Comparison of ENCODE assay signal across 28 cellular contexts in genomic region chr21:34697826-34698225, GRCh38. TPM values are rescaled to one million over a fixed set of nuclear protein-coding genes. Genes with fewer than 3 reads are reported as not detected.
DNase-seq lines count a peak whose midpoint lies in the region; ATAC-seq, FAIRE-seq and TF ChIP-seq lines count a peak whose summit lies in the region.
"Had no signal": no experiment of that assay in that cellular context is flagged by ENCODE, and none has a peak within 500 bp of the region (broad histone marks: within the 10 kb centered on the region; RNA-seq: fewer than 3 reads in every experiment).

No MANE protein-coding gene starts in this region.

- H2AK5ac ChIP-seq in H1 (ENCODE audit: low read depth, low read length), result no peak overlapping the region

- H3K4me2 ChIP-seq in H1 (ENCODE audit: insufficient read depth in 1 of 2, low read depth in 2 of 2, low read length in 2 of 2), result no peak overlapping the region
- H3K4me2 ChIP-seq: BLaER1 had no signal

- in situ Hi-C loops in gastrocnemius medialis (cut with MboI; ENCODE audit: low sequenced_read_pairs in 4 of 4), result loop anchor here in 1 of 4 donors (10.0 to 25.0 kb wide), 4 partner anchors 89 to 1239 kb away; no protein-coding TSS in a partner anchor

- no peak overlapping the region for H4K91ac ChIP-seq in H1 (replicated peaks; ENCODE audit: insufficient read length, low read length)

- H3K18ac ChIP-seq in H1 (ENCODE audit: extremely low read depth, low read length), result no peak overlapping the region

- H3K36me3 ChIP-seq in HEK293 (ENCODE audit: control insufficient read depth in 2 of 2, insufficient read depth in 1 of 2, low read length in 2 of 2), result no peaks in the 10 kb centered on the region
- no peaks in the 10 kb centered on the region for H3K36me3 ChIP-seq in H1 (ENCODE audit: control insufficient read depth in 2 of 4, insufficient read depth in 4 of 4, low read length in 3 of 4)
- no peaks in the 10 kb centered on the region for H3K36me3 ChIP-seq in gastrocnemius medialis
- H3K36me3 ChIP-seq: BE2C, BLaER1 had no signal

- no peak overlapping the region for H4K5ac ChIP-seq in H1 (ENCODE audit: insufficient read length, low read depth, low read length)

- H3K27ac Mint-ChIP-seq in stimulated activated memory B cell treated with anti-CD40 and anti-IgM and Interleukin-4, amounts not matched to agents 10 μg/mL and 1 μg/mL and 100 μg/mL, for 72 hours, result peak overlapping the region; percentile 0
- H3K27ac Mint-ChIP-seq: CD14-positive monocyte; CD4-positive, alpha-beta memory T cell; CD4-positive, CD25-positive, alpha-beta regulatory T cell had no signal

- TF ChIP-seq RAD21 in H1 (IDR thresholded peaks at IDR 0.05 in 1 of 2, conservative IDR thresholded peaks at IDR 0.05 in 1 of 2; ENCODE audit: low read depth in 2 of 2, low read length in 2 of 2), result no peak

- no peak overlapping the region for H3K9ac ChIP-seq in H1 (replicated peaks in 1 of 4; ENCODE audit: extremely low read depth in 1 of 4, low read depth in 3 of 4, low read length in 3 of 4)
- H3K9ac ChIP-seq: BLaER1 had no signal

- H3K27me3 Mint-ChIP-seq in stimulated activated memory B cell treated with anti-CD40 and anti-IgM and Interleukin-4, amounts not matched to agents 10 μg/mL and 1 μg/mL and 100 μg/mL, for 72 hours, result peaks cover 26% of the 10 kb centered on the region

- no peak overlapping the region for H2AFZ ChIP-seq in H1 (ENCODE audit: low read length)

- DNase-seq in GM12892 (ENCODE audit: insufficient read length), result no peak
- no peak for DNase-seq in H1 (ENCODE audit: low read depth in 1 of 2, low spot score in 2 of 2)
- no peak for DNase-seq in gastrocnemius medialis
- DNase-seq in omental fat pad (ENCODE audit: low spot score), result no peak
- DNase-seq in OCI-M2 (lab: John Stamatoyannopoulos, UW; ENCODE audit: unreplicated experiment), result no peak
- DNase-seq: 8988T; ACHN; BE2C; C1 segment of cervical spinal cord; CD4-positive, alpha-beta memory T cell; CD4-positive, CD25-positive, alpha-beta regulatory T cell; CD8-positive, alpha-beta memory T cell; COR-L47; DMS 273 treated with DMSO at 0.1 percent for 48 hours; DMS153; DMS53; DMS79 treated with DMSO at 0.1 percent for 48 hours; GF-D8 had no signal

- H3K27me3 ChIP-seq in H1 (replicated peaks in 1 of 4; ENCODE audit: control insufficient read depth in 3 of 4, extremely low read depth in 1 of 4, insufficient read depth in 3 of 4, low read length in 3 of 4) (no peaks in the 10 kb centered on the region), gastrocnemius medialis (no peaks in the 10 kb centered on the region)
- H3K27me3 ChIP-seq: BLaER1 had no signal

- peaks cover 10% of the 10 kb centered on the region for H3K36me3 Mint-ChIP-seq in stimulated activated memory B cell treated with anti-CD40 and anti-IgM and Interleukin-4, amounts not matched to agents 10 μg/mL and 1 μg/mL and 100 μg/mL, for 72 hours
- H3K36me3 Mint-ChIP-seq: CD14-positive monocyte; CD4-positive, alpha-beta memory T cell; CD4-positive, CD25-positive, alpha-beta regulatory T cell had no signal

- H2BK12ac ChIP-seq in H1 (ENCODE audit: low read depth, low read length), result 0 out of 2 replicates have a peak overlapping the region, but pooled peaks have one; percentile 91

- intact Hi-C loops in gastrocnemius medialis (cut with DNase I; ENCODE audit: low total_unique reads), result loop anchor here (5.0 kb wide), 1 partner anchor 1244 kb away; no protein-coding TSS in a partner anchor

- CTCF ChIA-PET in HEK293 (lab: Yijun Ruan, JAX), result no interaction called here
- CTCF ChIA-PET in H1 (lab: Charles Lee; ENCODE audit: partially characterized antibody), result interaction anchor here (1.2 to 2.2 kb wide), 2 partner anchors 12 to 48 kb away, joined by 3 to 6 read pairs; no protein-coding TSS in a partner anchor

- no peak overlapping the region for H3K56ac ChIP-seq in H1 (replicated peaks; ENCODE audit: insufficient read length, low read depth, low read length)

- H4K20me1 ChIP-seq in H1 (replicated peaks in 1 of 2; ENCODE audit: control insufficient read depth in 1 of 2, insufficient read depth in 2 of 2, low read length in 2 of 2), result no peaks in the 10 kb centered on the region
- H4K20me1 ChIP-seq: BLaER1 had no signal

- H3K9me3 ChIP-seq in HEK293 (ENCODE audit: control insufficient read depth, insufficient read depth, low read depth, low read length) (no peaks in the 10 kb centered on the region), H1 (ENCODE audit: insufficient read depth in 2 of 2, low read depth in 1 of 2, low read length in 1 of 2) (no peaks in the 10 kb centered on the region), gastrocnemius medialis (no peaks in the 10 kb centered on the region)
- H3K9me3 ChIP-seq: BE2C had no signal

- peaks cover 37% of the 10 kb centered on the region for H3K4me1 Mint-ChIP-seq in stimulated activated memory B cell treated with anti-CD40 and anti-IgM and Interleukin-4, amounts not matched to agents 10 μg/mL and 1 μg/mL and 100 μg/mL, for 72 hours
- H3K4me1 Mint-ChIP-seq: CD14-positive monocyte had no signal

- H3K27ac ChIP-seq in HEK293 (ENCODE audit: extremely low read depth, low read depth, low read length), result no peak overlapping the region
- no peak overlapping the region for H3K27ac ChIP-seq in H1 (ENCODE audit: low read depth, low read length)
- no peak overlapping the region for H3K27ac ChIP-seq in gastrocnemius medialis
- H3K27ac ChIP-seq: BLaER1 had no signal

- no peaks in the 10 kb centered on the region for H3K79me1 ChIP-seq in H1 (ENCODE audit: low read depth, low read length)

- peaks cover 2% of the 10 kb centered on the region; the same call in 1 of the 2 replicates for H3K23me2 ChIP-seq in H1 (ENCODE audit: low read depth, low read length)

- H3K4me1 ChIP-seq in HEK293 (ENCODE audit: control insufficient read depth, insufficient read depth, low read length), result no peaks in the 10 kb centered on the region
- H3K4me1 ChIP-seq in H1 (replicated peaks in 1 of 4; ENCODE audit: control insufficient read depth in 3 of 4, insufficient read depth in 4 of 4, low read length in 3 of 4), result peaks cover 0 to 3% (median under 1%) of the 10 kb centered on the region in 4 experiments; a peak in 3 of 7 replicates
- H3K4me1 ChIP-seq in gastrocnemius medialis, result peaks cover 0 to 3% of the 10 kb centered on the region in 2 donors
- H3K4me1 ChIP-seq: BE2C, BLaER1 had no signal

- WGBS in H1 (ENCODE audit: extremely low coverage in 1 of 2, insufficient coverage in 1 of 2, insufficient read length in 1 of 2, insufficient replicate concordance in 2 of 2, low coverage in 1 of 2, low lambda C conversion rate in 2 of 2, missing lambda C conversion rate in 1 of 2), 2 experiments, result 95% methylated on average over 3 of the region's 3 CpGs; no CpG with 5 or more reads in 1 of the 2 experiments

- H3K79me2 ChIP-seq in H1 (ENCODE audit: control insufficient read depth in 1 of 2, insufficient read depth in 2 of 2, low read length in 2 of 2), result no peaks in the 10 kb centered on the region

- TF ChIP-seq CTCF in HEK293 (tag by site-specific recombination; IDR thresholded peaks at IDR 0.05), result no peak
- TF ChIP-seq CTCF in H1 (IDR thresholded peaks at IDR 0.05; ENCODE audit: control extremely low read depth in 1 of 3, insufficient read depth in 1 of 3, low read depth in 1 of 3, low read length in 3 of 3), result no peak
- TF ChIP-seq CTCF in gastrocnemius medialis (IDR thresholded peaks at IDR 0.05 in 4 of 5, conservative IDR thresholded peaks at IDR 0.05 in 1 of 5), result no peak
- no peak for TF ChIP-seq CTCF in omental fat pad (IDR thresholded peaks at IDR 0.05)

- FAIRE-seq in GM12892 (lab: Jason Lieb, UNC), result peak; percentile 46
- no peak for FAIRE-seq in H1 (lab: Jason Lieb, UNC)
- FAIRE-seq: A204.1, G401.6, GM12891, GM18507 had no signal

- H3K4me3 Mint-ChIP-seq in stimulated activated memory B cell treated with anti-CD40 and anti-IgM and Interleukin-4, amounts not matched to agents 10 μg/mL and 1 μg/mL and 100 μg/mL, for 72 hours, result no peak overlapping the region
- H3K4me3 Mint-ChIP-seq: CD14-positive monocyte; CD4-positive, CD25-positive, alpha-beta regulatory T cell; CD8-positive, alpha-beta memory T cell had no signal

- no peak for TF ChIP-seq EP300 in H1 (IDR thresholded peaks at IDR 0.05; ENCODE audit: borderline replicate concordance in 1 of 2, low read depth in 2 of 2, low read length in 2 of 2)

- ATAC-seq in stimulated activated memory B cell treated with anti-CD40 and anti-IgM and Interleukin-4, amounts not matched to agents 10 μg/mL and 1 μg/mL and 100 μg/mL, for 72 hours, result no peak
- no peak for ATAC-seq in gastrocnemius medialis
- no peak for ATAC-seq in omental fat pad (ENCODE audit: low FRiP score)

- no peak overlapping the region for H2BK120ac ChIP-seq in H1 (replicated peaks; ENCODE audit: low read depth, low read length)

- no peak overlapping the region for H3K4ac ChIP-seq in H1 (replicated peaks; ENCODE audit: insufficient read length, low read depth, low read length)

- H3K4me3 ChIP-seq in HEK293 (ENCODE audit: low read depth, low read length), result no peak overlapping the region
- H3K4me3 ChIP-seq in H1 (ENCODE audit: extremely low read depth in 1 of 4, insufficient read depth in 2 of 4, low read depth in 3 of 4, low read length in 4 of 4), result no peak overlapping the region
- no peak overlapping the region for H3K4me3 ChIP-seq in gastrocnemius medialis
- H3K4me3 ChIP-seq: BLaER1 had no signal

- no peak overlapping the region for H3K14ac ChIP-seq in H1 (ENCODE audit: insufficient read length)

- TF ChIP-seq POLR2A in GM12892 (IDR thresholded peaks at IDR 0.05; ENCODE audit: low read depth, low read length) (no peak), H1 (IDR thresholded peaks at IDR 0.05; ENCODE audit: control extremely low read depth in 1 of 2, low read depth in 2 of 2, low read length in 2 of 2) (no peak), gastrocnemius medialis (IDR thresholded peaks at IDR 0.05) (no peak)

- no peak overlapping the region for H2BK5ac ChIP-seq in H1 (ENCODE audit: low read depth, low read length)

- H2BK15ac ChIP-seq in H1 (ENCODE audit: low read length), result no peak overlapping the region

- no peak overlapping the region for H4K8ac ChIP-seq in H1 (ENCODE audit: extremely low read depth, insufficient read depth, low read length)

- H3K23ac ChIP-seq in H1 (ENCODE audit: insufficient read length), result no peak overlapping the region

- POLR2A ChIA-PET in HEK293 (lab: Yijun Ruan, JAX) (no interaction called here), H1 (lab: Charles Lee; ENCODE audit: partially characterized antibody) (no interaction called here)

- peaks cover 7% of the 10 kb centered on the region for H3K9me3 Mint-ChIP-seq in stimulated activated memory B cell treated with anti-CD40 and anti-IgM and Interleukin-4, amounts not matched to agents 10 μg/mL and 1 μg/mL and 100 μg/mL, for 72 hours

- no peak overlapping the region for H2BK20ac ChIP-seq in H1 (ENCODE audit: low read length)

RNA-seq across cellular contexts. Expression of gene CLIC6, which starts 29.0 kb away (rescaled TPM):
- 9.9 TPM for polyA plus RNA-seq in GM12892 (2012; ENCODE audit: missing spikeins)
- 1.3 and 1.6 TPM in 2 replicates for total RNA-seq in H1 (2021; fragmentation: NEBNext Ultra II Directional; extraction: Animal tissue kit (Norgen Biotek cat#: 25700))
- 0.30 and 0.42 TPM in 2 replicates for polyA plus RNA-seq in H1 (2011; rRNA removed)
- 0.37 TPM for polyA plus RNA-seq in H1 (2011; cell fraction: cytosol; rRNA removed)
- 0.21 TPM for polyA plus RNA-seq in H1 (2011; cell fraction: nucleus; rRNA removed)
- polyA plus RNA-seq in H1 (2012, experiment 1 of 2), result 1.5 to 2.1 TPM (median 1.9 TPM) in 4 replicates
- polyA plus RNA-seq in H1 (2012, experiment 2 of 2), result 0.68 TPM
- polyA plus RNA-seq in H1 (2013, experiment 1 of 2), result 0.91 TPM
- polyA plus RNA-seq in H1 (2013, experiment 2 of 2), result 1.0 TPM
- polyA minus RNA-seq in H1 (2011; rRNA and poly(A)+ RNA removed), result 0.19 and 0.29 TPM in 2 replicates
- polyA minus RNA-seq in H1 (2011; cell fraction: cytosol; rRNA and poly(A)+ RNA removed), result 0.37 TPM
- polyA minus RNA-seq in H1 (2011; cell fraction: nucleus; rRNA and poly(A)+ RNA removed), result 0.20 TPM
- total RNA-seq in gastrocnemius medialis (1 to 10 TPM in 2 of 4 donors, under 1 TPM in 2; 0.49 to 3.0 (median 1.1) TPM), omental fat pad (1 to 10 TPM in 2 of 4 donors, under 1 TPM in 2; 0.37 to 6.2 (median 1.6) TPM)
- total RNA-seq: A673; CD4-positive, CD25-positive, alpha-beta regulatory T cell had no signal
- polyA plus RNA-seq: AG04450; CD14-positive monocyte; CD4-positive, CD25-positive, alpha-beta regulatory T cell had no signal
